Comparison of ENCODE assay signal across 9 cellular contexts in genomic region chr22:28904211-28904808, GRCh38. TPM values are rescaled to one million over a fixed set of nuclear protein-coding genes. Genes with fewer than 3 reads are reported as not detected.
A peak's percentile ranks its signal among the peaks of the same experiment; 100 is the strongest.
DNase-seq lines count a peak whose midpoint lies in the region; ATAC-seq and TF ChIP-seq lines count a peak whose summit lies in the region.
"Had no signal": no experiment of that assay in that cellular context is flagged by ENCODE, and none has a peak within 500 bp of the region (broad histone marks: within the 10 kb centered on the region; RNA-seq: fewer than 3 reads in every experiment).

No MANE protein-coding gene starts in this region.

- H3K27ac ChIP-seq in GM23338 (ENCODE audit: low read depth) (peak overlapping the region; percentile 84), caudate nucleus (ENCODE audit: low read depth, low read length) (peak overlapping the region; percentile 59), iPS-20b (ENCODE audit: low read length) (no peak overlapping the region)

- TF ChIP-seq CTCF in GM23338 (conservative IDR thresholded peaks at IDR 0.05; ENCODE audit: low read depth in 2 of 2) = no peak
- no peak for TF ChIP-seq CTCF in GM13977 (IDR thresholded peaks at IDR 0.05; ENCODE audit: extremely low read depth, insufficient read depth, missing control alignments)

- intact Hi-C loops in sciatic nerve (cut with DNase I) = no loop called here

- no peaks in the 10 kb centered on the region for H3F3A ChIP-seq in GM23338 (replicated peaks; ENCODE audit: low read depth)

- H3K4me3 ChIP-seq in GM23338 = no peak overlapping the region
- H3K4me3 ChIP-seq in iPS-20b (ENCODE audit: low read length) = no peak overlapping the region

- H4K20me1 ChIP-seq in GM23338 (replicated peaks; ENCODE audit: insufficient read depth) = peaks cover 25% of the 10 kb centered on the region

- no peaks in the 10 kb centered on the region; the same call in 2 of the 3 replicates for H3K36me3 Mint-ChIP-seq in GM23338 (ENCODE audit: low read depth)
- H3K36me3 Mint-ChIP-seq: natural killer cell had no signal

- no peak for DNase-seq in GM23338 (ENCODE audit: low spot score)
- no peak for DNase-seq in caudate nucleus (lab: John Stamatoyannopoulos, UW)
- no peak for DNase-seq in sciatic nerve (ENCODE audit: low spot score)
- no peak for DNase-seq in Ammon's horn (ENCODE audit: low spot score)
- no peak for DNase-seq in GM13977 (ENCODE audit: low spot score)
- DNase-seq in NCI-H146 treated with DMSO at 0.1 percent for 48 hours (lab: John Stamatoyannopoulos, UW; ENCODE audit: unreplicated experiment) = no peak
- DNase-seq: natural killer cell had no signal

- H3K9ac ChIP-seq in iPS-20b (ENCODE audit: low read depth, low read length) = 0 out of 2 replicates have a peak overlapping the region, but pooled peaks have one; percentile 26

- no peaks in the 10 kb centered on the region for H3K9me2 ChIP-seq in GM23338 (ENCODE audit: insufficient read depth)

- H3K27me3 Mint-ChIP-seq in GM23338 (ENCODE audit: insufficient read depth, low read depth, poor library complexity) = peaks cover 9% of the 10 kb centered on the region

- H3K79me2 ChIP-seq in GM23338 (replicated peaks; ENCODE audit: insufficient read depth) = peaks cover 100% of the 10 kb centered on the region

- H3K36me3 ChIP-seq in GM23338 (ENCODE audit: insufficient read depth) (no peaks in the 10 kb centered on the region), iPS-20b (ENCODE audit: insufficient read depth, low read depth, low read length) (no peaks in the 10 kb centered on the region)

- H3K9me3 Mint-ChIP-seq in GM23338 = no peaks in the 10 kb centered on the region
- H3K9me3 Mint-ChIP-seq: natural killer cell had no signal

- H3K4me3 Mint-ChIP-seq in GM23338 = no peak overlapping the region; the same call in 2 of the 3 replicates
- H3K4me3 Mint-ChIP-seq: natural killer cell had no signal

- peak overlapping the region; percentile 41 for H3K4me2 ChIP-seq in GM23338

- peak overlapping the region; percentile 58 for H3K27ac Mint-ChIP-seq in GM23338
- H3K27ac Mint-ChIP-seq: natural killer cell had no signal

- H3K9me3 ChIP-seq in iPS-20b (ENCODE audit: insufficient read depth, low read depth, low read length) = no peaks in the 10 kb centered on the region

- no peak overlapping the region for H2AFZ ChIP-seq in GM23338

- H3K4me1 Mint-ChIP-seq in GM23338 = peaks cover 59% of the 10 kb centered on the region

- in situ Hi-C loops in GM13977 (cut with MboI; ENCODE audit: low pct_unique_long_range_greater_than_20kb, low sequenced_read_pairs, unreplicated experiment) = no loop called here

- no peaks in the 10 kb centered on the region for H3K27me3 ChIP-seq in GM23338 (ENCODE audit: insufficient read depth)
- H3K27me3 ChIP-seq in iPS-20b (ENCODE audit: insufficient read depth, low read length) = no peaks in the 10 kb centered on the region

- H3K4me1 ChIP-seq in GM23338 (ENCODE audit: insufficient read depth) (peaks cover 51% of the 10 kb centered on the region), iPS-20b (ENCODE audit: insufficient read depth, low read length) (peaks cover 37% of the 10 kb centered on the region)

- ATAC-seq in GM23338 (no peak), sciatic nerve (peak; percentile 52), GM18511 (IDR thresholded peaks at IDR 0.05; ENCODE audit: unreplicated experiment) (no peak)
- ATAC-seq: natural killer cell had no signal

TF ChIP-seq in GM23338, 12 proteins besides CTCF, POLR2A, EP300 and RAD21 (continues in another document):
- TF ChIP-seq POLR2AphosphoS5 (IDR thresholded peaks at IDR 0.05; ENCODE audit: low read depth) (no peak), ZNF114 (CRISPR knock-in tag; IDR thresholded peaks at IDR 0.05) (no peak), JUNB (IDR thresholded peaks at IDR 0.05; ENCODE audit: unreplicated experiment) (no peak), ZNF462 (CRISPR knock-in tag; IDR thresholded peaks at IDR 0.05) (no peak), REST (IDR thresholded peaks at IDR 0.05; ENCODE audit: unreplicated experiment) (no peak)

RNA-seq across cellular contexts. Expression of gene ZNRF3, which starts 20.9 kb away (rescaled TPM):
- 28.9 and 32.2 TPM in 2 replicates for total RNA-seq in GM23338 (2014; rRNA removed; shearing (Covaris generic))
- polyA plus RNA-seq in GM23338 (2016; fragmentation: Nextera tagmentation; extraction: Ambion mirVana) = 11.1 and 12.3 TPM in 2 replicates
- total RNA-seq in sciatic nerve = 12.9 TPM
